Comparison of ENCODE assay signal across 8 cellular contexts in genomic region chr11:47466701-47467250, GRCh38. TPM values are rescaled to one million over a fixed set of nuclear protein-coding genes. Genes with fewer than 3 reads are reported as not detected.
DNase-seq lines count a peak whose midpoint lies in the region; ATAC-seq and TF ChIP-seq lines count a peak whose summit lies in the region.

No MANE protein-coding gene starts in this region.

- H3K9me3 ChIP-seq in SK-N-MC (ENCODE audit: low read depth, low read length) (no peaks in the 10 kb centered on the region), sigmoid colon (no peaks in the 10 kb centered on the region)

- intact Hi-C loops in left ventricle myocardium superior (cut with micrococcal nuclease) = no loop called here
- intact Hi-C loops in sigmoid colon (cut with DNase I) = loop anchor here (5.0 kb wide), 2 partner anchors 86 to 101 kb away; partner anchors contain the start of genes CELF1 and PTPMT1

- DNase-seq in HT-29 (ENCODE audit: low spot score) (peak; percentile 82), SK-N-MC (ENCODE audit: low read depth, low spot score) (no peak), left ventricle myocardium superior (peak; percentile 61), sigmoid colon (peak; percentile 82), NCI-H526 (lab: John Stamatoyannopoulos, UW) (no peak)

- WGBS in sigmoid colon, 2 donors = 16 to 58% methylated on average over 4 of the region's 4 CpGs

- ATAC-seq in left ventricle myocardium superior (peak; percentile 59), GM18511 (IDR thresholded peaks at IDR 0.05; ENCODE audit: unreplicated experiment) (no peak), GM18517 (IDR thresholded peaks at IDR 0.05; ENCODE audit: unreplicated experiment) (no peak), HG03025 (IDR thresholded peaks at IDR 0.05; ENCODE audit: low FRiP score, unreplicated experiment) (no peak)

- H3K4me3 ChIP-seq in SK-N-MC (no peak overlapping the region), sigmoid colon (no peak overlapping the region)

- no peak for TF ChIP-seq EP300 in sigmoid colon (IDR thresholded peaks at IDR 0.05)

- no peak for TF ChIP-seq CTCF in sigmoid colon (IDR thresholded peaks at IDR 0.05)

- peaks cover 64% of the 10 kb centered on the region for H3K36me3 ChIP-seq in SK-N-MC (ENCODE audit: insufficient read depth, low read length)
- H3K36me3 ChIP-seq in sigmoid colon = peaks cover 0 to 42% (median 26%) of the 10 kb centered on the region in 4 donors

- H3K27ac ChIP-seq in SK-N-MC (peak overlapping the region; percentile 81), sigmoid colon (peak overlapping the region; percentile 64 to 78 (median 71))

- no peaks in the 10 kb centered on the region for H3K27me3 ChIP-seq in sigmoid colon

- peaks cover 0 to 70% (median 64%) of the 10 kb centered on the region in 4 donors for H3K4me1 ChIP-seq in sigmoid colon

- no peak overlapping the region for H3K9ac ChIP-seq in SK-N-MC (ENCODE audit: insufficient read length)

- no peak for TF ChIP-seq POLR2A in sigmoid colon (IDR thresholded peaks at IDR 0.05)

RNA-seq across cellular contexts. Expression of gene RAPSN, which starts 17.8 kb away (rescaled TPM):
- not detected in 2 replicates for total RNA-seq in HT-29 (2014; rRNA removed; shearing (Covaris generic))
- total RNA-seq in left ventricle myocardium superior (6.3 TPM), sigmoid colon (under 1 TPM in 3 of 4 donors, not detected in 1; 0.27 to 0.55 (median 0.36) TPM)
- polyA plus RNA-seq in sigmoid colon = under 1 TPM in 1 of 3 donors, not detected in 2; 0.61 TPM

RNA-seq across cellular contexts. Expression of gene PSMC3, which starts 40.5 kb away (rescaled TPM):
- 206 and 222 TPM in 2 replicates for total RNA-seq in HT-29 (2014; rRNA removed; shearing (Covaris generic))
- total RNA-seq in left ventricle myocardium superior = 180 TPM
- 100 to 1,000 TPM; 104 to 202 (median 178) TPM for total RNA-seq in sigmoid colon
- 100 to 1,000 TPM; 117 to 151 (median 121) TPM for polyA plus RNA-seq in sigmoid colon

RNA-seq across cellular contexts. Expression of gene SLC39A13, which starts 58.4 kb away (rescaled TPM):
- 56.0 and 67.0 TPM in 2 replicates for total RNA-seq in HT-29 (2014; rRNA removed; shearing (Covaris generic))
- total RNA-seq in left ventricle myocardium superior = 39.5 TPM
- total RNA-seq in sigmoid colon = 10 to 100 TPM; 38.2 to 87.5 (median 54.0) TPM
- 10 to 100 TPM in 2 of 3 donors, 1 to 10 TPM in 1; 4.6 to 29.8 (median 13.2) TPM for polyA plus RNA-seq in sigmoid colon

Comparison
In these comparisons a context has a peak if more than half of its experiments do, and no peak if none do; other contexts are left out.
1. DNase-seq: peak in HT-29 (single experiment), left ventricle myocardium superior (single experiment) and sigmoid colon (single experiment); none in SK-N-MC (single experiment) and NCI-H526 (0 of 2).